In the genomic region with DNA sequence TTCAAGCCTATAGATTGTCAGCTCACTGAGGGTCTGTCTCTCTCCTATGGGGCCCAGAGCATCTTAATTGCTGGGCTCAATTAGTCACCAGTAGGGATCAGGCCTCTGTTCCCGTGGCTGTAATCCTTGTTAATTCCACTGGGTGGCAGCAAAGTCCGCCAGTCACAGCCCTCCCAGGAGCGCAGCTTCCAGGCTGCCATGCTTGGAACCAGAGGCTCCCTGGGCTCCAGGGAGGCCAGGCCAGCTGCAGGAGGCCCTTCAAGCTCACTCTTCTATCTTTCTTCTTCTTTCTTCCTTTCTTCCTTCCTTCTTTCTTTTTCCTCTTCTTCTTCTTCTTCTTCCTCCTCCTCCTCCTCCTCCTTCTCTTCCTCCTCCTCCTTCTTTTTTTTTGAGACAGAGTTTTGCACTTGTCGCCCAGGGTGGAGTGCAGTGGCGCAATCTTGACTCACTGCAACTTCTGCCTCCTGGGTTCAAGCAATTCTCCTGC, we compare ENCODE assay signal across 9 cellular contexts. TPM values are rescaled to one million over a fixed set of nuclear protein-coding genes. Genes with fewer than 3 reads are reported as not detected.
DNase-seq lines count a peak whose midpoint lies in the region; ATAC-seq, FAIRE-seq and TF ChIP-seq lines count a peak whose summit lies in the region.
"Had no signal": no experiment of that assay in that cellular context is flagged by ENCODE, and none has a peak within 500 bp of the region (broad histone marks: within the 10 kb centered on the region; RNA-seq: fewer than 3 reads in every experiment).

No MANE protein-coding gene starts in this region.

- intact Hi-C loops in left colon (cut with DNase I, micrococcal nuclease), result loop anchor here (2.0 to 5.0 kb wide), 2 partner anchors 66 to 68 kb away; no protein-coding TSS in a partner anchor

- TF ChIP-seq CTCF in D721Med (IDR thresholded peaks at IDR 0.05; ENCODE audit: insufficient read depth, missing control alignments), result peak; percentile 95

- peak; percentile 58 for FAIRE-seq in D721Med (lab: Jason Lieb, UNC)

- DNase-seq in D721Med (ENCODE audit: insufficient read length, low spot score) (peak; percentile 78), NCI-H345 (lab: John Stamatoyannopoulos, UW) (peak; percentile 69), left colon (peak; percentile 58 to 75)
- peak; percentile 56 for DNase-seq in activated CD4-positive, CD25-positive, alpha-beta regulatory T cell treated with anti-CD3 and anti-CD28 coated beads, Interleukin-2, amount 50 U/mL, for 16 hours (ENCODE audit: low read depth, low spot score)
- DNase-seq in central memory CD4-positive, alpha-beta T cell, result peak; percentile 69
- peak; percentile 63 to 69 for DNase-seq in stimulated activated CD4-positive, alpha-beta T cell treated with anti-CD3 and anti-CD28 coated beads, Interleukin-4, amount 100 ng/mL, for 4 hours

- ATAC-seq in HG02759 (IDR thresholded peaks at IDR 0.05; ENCODE audit: unreplicated experiment), result peak; percentile 45
- peak; percentile 98 for ATAC-seq in left colon
- ATAC-seq in HG03039 (IDR thresholded peaks at IDR 0.05; ENCODE audit: unreplicated experiment), result no peak

RNA-seq across cellular contexts. Expression of a gene that starts 14.4 kb away (rescaled TPM):
- total RNA-seq in left colon, result not detected
- total RNA-seq: T-helper 2 cell treated with Interferon-gamma antibody and Interleukin-4, amounts not matched to agents 100 ng/mL and 5 ng/mL, for 36 hours had no signal

RNA-seq across cellular contexts. Expression of a gene that starts 23.1 kb away (rescaled TPM):
- not detected for total RNA-seq in left colon
- total RNA-seq: T-helper 2 cell treated with Interferon-gamma antibody and Interleukin-4, amounts not matched to agents 100 ng/mL and 5 ng/mL, for 36 hours had no signal

RNA-seq across cellular contexts. Expression of a gene that starts 32.2 kb away (rescaled TPM):
- 1 to 10 TPM; 7.6 to 9.0 TPM for total RNA-seq in left colon

RNA-seq across cellular contexts. Expression of a gene that starts 58.9 kb away (rescaled TPM):
- under 1 TPM in 1 of 2 donors, not detected in 1; 0.25 TPM for total RNA-seq in left colon
- total RNA-seq: T-helper 2 cell treated with Interferon-gamma antibody and Interleukin-4, amounts not matched to agents 100 ng/mL and 5 ng/mL, for 36 hours had no signal
